In the genomic region with DNA sequence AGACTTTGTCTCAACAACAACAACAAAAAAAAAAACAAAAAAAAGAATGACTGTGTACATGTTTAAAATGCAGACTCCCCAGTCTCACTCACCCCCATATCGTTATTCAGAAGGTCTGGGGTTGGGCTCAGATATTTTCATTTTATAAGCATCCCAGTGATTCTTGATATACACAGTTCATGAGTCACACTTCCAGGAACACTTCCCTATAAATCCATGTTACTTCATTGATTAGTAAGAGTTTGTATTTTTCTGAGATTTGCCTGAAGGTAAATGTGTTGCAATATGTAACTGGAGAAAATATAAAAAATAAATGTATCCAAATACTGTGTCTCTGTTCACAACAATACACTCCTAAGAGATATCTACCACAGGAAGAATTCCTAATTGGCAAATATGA, we compare ENCODE assay signal across 22 cellular contexts. TPM values are rescaled to one million over a fixed set of nuclear protein-coding genes. Genes with fewer than 3 reads are reported as not detected.
"Had no signal": no experiment of that assay in that cellular context is flagged by ENCODE, and none has a peak within 500 bp of the region (broad histone marks: within the 10 kb centered on the region; RNA-seq: fewer than 3 reads in every experiment).

No MANE protein-coding gene starts in this region.

- H3K4me3 ChIP-seq: MG63, Peyer's patch had no signal

- H3K9me3 ChIP-seq: MG63, Peyer's patch, SK-N-SH had no signal

- H3K27ac ChIP-seq: Peyer's patch had no signal

- DNase-seq: KBM-7, MG63, NCI-H1092, NCI-H1105 treated with DMSO at 0.1 percent for 48 hours, NCI-H1436, NCI-H187, NCI-H2029, NCI-H2081 treated with DMSO at 0.1 percent for 48 hours, NCI-H2171, NCI-H226, NCI-H446, NCI-H510A, NCI-H524 treated with DMSO at 0.1 percent for 48 hours, NCI-H69, NCI-H774, Peyer's patch, SHP77, SK-N-SH, SW 1271 had no signal

- H3K36me3 ChIP-seq: MG63, Peyer's patch had no signal

RNA-seq across cellular contexts. Expression of gene PDX1, which starts 6.7 kb away (rescaled TPM):
- total RNA-seq: LHCN-M2, Peyer's patch, RPMI7951, SK-MEL-5 had no signal

RNA-seq across cellular contexts. Expression of gene CDX2, which starts 56.0 kb away (rescaled TPM):
- total RNA-seq: LHCN-M2, RPMI7951 had no signal
